Comparison of ENCODE assay signal across 8 cellular contexts in the genomic region with DNA sequence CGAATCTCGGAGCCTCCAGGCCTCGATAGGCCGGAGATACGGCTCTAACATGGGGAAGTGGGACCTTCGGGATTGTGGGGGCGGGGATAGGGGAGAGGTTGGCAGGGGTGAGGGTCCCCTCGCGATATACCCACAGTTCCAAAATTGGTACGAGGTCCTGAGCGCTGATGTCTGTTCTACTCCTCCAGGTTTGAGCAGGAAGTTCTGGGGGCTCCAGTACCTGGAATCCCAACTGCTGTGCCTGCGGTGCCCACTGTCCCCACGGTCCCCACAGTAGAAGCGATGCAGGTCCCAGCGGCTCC. TPM values are rescaled to one million over a fixed set of nuclear protein-coding genes. Genes with fewer than 3 reads are reported as not detected.
DNase-seq lines count a peak whose midpoint lies in the region; ATAC-seq lines count a peak whose summit lies in the region.

No MANE protein-coding gene starts in this region.

- H3K27ac ChIP-seq in temporal lobe (ENCODE audit: low read depth, low read length), result peak overlapping the region; percentile 70

- ATAC-seq in activated CD8-positive, alpha-beta T cell treated with anti-CD3 and anti-CD28 coated beads, Interleukin-2, amount 10 ng/mL, durations not matched to agents 7 days and 5 days, result no peak

- H3K36me3 Mint-ChIP-seq in activated CD4-positive, alpha-beta T cell treated with anti-CD3 and anti-CD28 coated beads, Interleukin-2, amount 10 ng/mL, durations not matched to agents 24 days and 14 days (ENCODE audit: low read depth), result peaks cover 38% of the 10 kb centered on the region
- peaks cover 43% of the 10 kb centered on the region for H3K36me3 Mint-ChIP-seq in activated CD8-positive, alpha-beta T cell treated with anti-CD3 and anti-CD28 coated beads, Interleukin-2, amount 10 ng/mL, durations not matched to agents 7 days and 5 days (ENCODE audit: low read depth)
- peaks cover 13 to 26% (median 17%) of the 10 kb centered on the region in 3 donors for H3K36me3 Mint-ChIP-seq in immature natural killer cell

- H3K27me3 Mint-ChIP-seq in activated CD4-positive, alpha-beta T cell treated with anti-CD3 and anti-CD28 coated beads, Interleukin-2, amount 10 ng/mL, durations not matched to agents 24 days and 14 days, result peaks cover 2% of the 10 kb centered on the region
- H3K27me3 Mint-ChIP-seq in activated CD8-positive, alpha-beta T cell treated with anti-CD3 and anti-CD28 coated beads, Interleukin-2, amount 10 ng/mL, durations not matched to agents 7 days and 5 days (ENCODE audit: low read depth), result no peaks in the 10 kb centered on the region
- peaks cover 5 to 8% (median 5%) of the 10 kb centered on the region in 3 donors for H3K27me3 Mint-ChIP-seq in immature natural killer cell (ENCODE audit: low read depth in 3 of 3)

- no peak for DNase-seq in activated CD4-positive, alpha-beta T cell treated with anti-CD3 and anti-CD28 coated beads, Interleukin-2, amount 10 ng/mL, durations not matched to agents 24 days and 14 days
- no peak for DNase-seq in activated CD4-positive, alpha-beta T cell treated with anti-CD3 and anti-CD28 coated beads for 48 hours
- no peak for DNase-seq in activated CD8-positive, alpha-beta T cell treated with anti-CD3 and anti-CD28 coated beads, Interleukin-2, amount 10 ng/mL, durations not matched to agents 7 days and 5 days
- DNase-seq in immature natural killer cell (no peak), cerebellar cortex (ENCODE audit: low spot score) (no peak), NCI-H1092 (lab: John Stamatoyannopoulos, UW) (no peak), KG1 (lab: John Stamatoyannopoulos, UW) (no peak)

- POLR2A ChIA-PET in activated CD8-positive, alpha-beta T cell treated with anti-CD3 and anti-CD28 coated beads, Interleukin-2, amount 10 ng/mL, durations not matched to agents 7 days and 5 days (lab: Charles Lee), result interaction anchor here (0.7 to 0.8 kb wide), 2 partner anchors 15 to 17 kb away, joined by 3 read pairs; a partner anchor contains a TSS

- CTCF ChIA-PET in activated CD8-positive, alpha-beta T cell treated with anti-CD3 and anti-CD28 coated beads, Interleukin-2, amount 10 ng/mL, durations not matched to agents 7 days and 5 days (lab: Charles Lee), result interaction anchor here (3.6 kb wide), 1 partner anchor 14 kb away, joined by 10 read pairs; a partner anchor contains a TSS

- peak overlapping the region; percentile 100 for H3K27ac Mint-ChIP-seq in activated CD4-positive, alpha-beta T cell treated with anti-CD3 and anti-CD28 coated beads, Interleukin-2, amount 10 ng/mL, durations not matched to agents 24 days and 14 days
- peak overlapping the region; percentile 96 for H3K27ac Mint-ChIP-seq in activated CD8-positive, alpha-beta T cell treated with anti-CD3 and anti-CD28 coated beads, Interleukin-2, amount 10 ng/mL, durations not matched to agents 7 days and 5 days
- peak overlapping the region; percentile 91 to 99 (median 98) for H3K27ac Mint-ChIP-seq in immature natural killer cell

- peaks cover 23% of the 10 kb centered on the region for H3K4me1 Mint-ChIP-seq in activated CD4-positive, alpha-beta T cell treated with anti-CD3 and anti-CD28 coated beads, Interleukin-2, amount 10 ng/mL, durations not matched to agents 24 days and 14 days
- peaks cover 22% of the 10 kb centered on the region for H3K4me1 Mint-ChIP-seq in activated CD8-positive, alpha-beta T cell treated with anti-CD3 and anti-CD28 coated beads, Interleukin-2, amount 10 ng/mL, durations not matched to agents 7 days and 5 days (ENCODE audit: low read depth)
- H3K4me1 Mint-ChIP-seq in immature natural killer cell, result peaks cover 23 to 36% of the 10 kb centered on the region in 2 donors

- intact Hi-C loops in activated CD4-positive, alpha-beta T cell treated with anti-CD3 and anti-CD28 coated beads, Interleukin-2, amount 10 ng/mL, durations not matched to agents 24 days and 14 days (cut with micrococcal nuclease), result loop anchor here (5.0 kb wide), 2 partner anchors 82 to 83 kb away; a partner anchor contains a TSS

- peak overlapping the region; percentile 99 for H3K4me3 Mint-ChIP-seq in activated CD4-positive, alpha-beta T cell treated with anti-CD3 and anti-CD28 coated beads, Interleukin-2, amount 10 ng/mL, durations not matched to agents 24 days and 14 days
- H3K4me3 Mint-ChIP-seq in activated CD8-positive, alpha-beta T cell treated with anti-CD3 and anti-CD28 coated beads, Interleukin-2, amount 10 ng/mL, durations not matched to agents 7 days and 5 days, result peak overlapping the region; percentile 93
- peak overlapping the region; percentile 95 to 100 (median 99) for H3K4me3 Mint-ChIP-seq in immature natural killer cell

- H3K9me3 Mint-ChIP-seq in activated CD4-positive, alpha-beta T cell treated with anti-CD3 and anti-CD28 coated beads, Interleukin-2, amount 10 ng/mL, durations not matched to agents 24 days and 14 days, result no peaks in the 10 kb centered on the region
- H3K9me3 Mint-ChIP-seq in activated CD8-positive, alpha-beta T cell treated with anti-CD3 and anti-CD28 coated beads, Interleukin-2, amount 10 ng/mL, durations not matched to agents 7 days and 5 days (ENCODE audit: insufficient read depth), result no peaks in the 10 kb centered on the region
- no peaks in the 10 kb centered on the region for H3K9me3 Mint-ChIP-seq in immature natural killer cell

RNA-seq across cellular contexts. Expression of a gene that starts 0.4 kb away (rescaled TPM):
- 114 and 115 TPM in 2 replicates for total RNA-seq in activated CD4-positive, alpha-beta T cell treated with anti-CD3 and anti-CD28 coated beads, Interleukin-2, amount 10 ng/mL, durations not matched to agents 24 days and 14 days
- 100 to 1,000 TPM; 118 to 119 TPM for total RNA-seq in activated CD8-positive, alpha-beta T cell treated with anti-CD3 and anti-CD28 coated beads, Interleukin-2, amount 10 ng/mL, durations not matched to agents 7 days and 5 days
- 10 to 100 TPM; 51.4 to 91.8 (median 72.7) TPM for polyA plus RNA-seq in immature natural killer cell
- 18.4 TPM for total RNA-seq in temporal lobe

RNA-seq across cellular contexts. Expression of a gene that starts 12.3 kb away (rescaled TPM):
- 0.93 and 1.1 TPM in 2 replicates for total RNA-seq in activated CD4-positive, alpha-beta T cell treated with anti-CD3 and anti-CD28 coated beads, Interleukin-2, amount 10 ng/mL, durations not matched to agents 24 days and 14 days
- total RNA-seq in activated CD8-positive, alpha-beta T cell treated with anti-CD3 and anti-CD28 coated beads, Interleukin-2, amount 10 ng/mL, durations not matched to agents 7 days and 5 days, result 1 to 10 TPM in 1 of 2 experiments, under 1 TPM in 1; 0.68 to 1.6 TPM
- polyA plus RNA-seq in immature natural killer cell, result under 1 TPM; 0.55 to 0.79 (median 0.68) TPM
- total RNA-seq in temporal lobe, result not detected

RNA-seq across cellular contexts. Expression of a gene that starts 16.7 kb away (rescaled TPM):
- total RNA-seq in activated CD4-positive, alpha-beta T cell treated with anti-CD3 and anti-CD28 coated beads, Interleukin-2, amount 10 ng/mL, durations not matched to agents 24 days and 14 days, result 45.8 TPM in 2 replicates
- 10 to 100 TPM; 53.3 to 62.3 TPM for total RNA-seq in activated CD8-positive, alpha-beta T cell treated with anti-CD3 and anti-CD28 coated beads, Interleukin-2, amount 10 ng/mL, durations not matched to agents 7 days and 5 days
- 1 to 10 TPM in 2 of 3 donors, under 1 TPM in 1; 0.98 to 7.5 (median 6.0) TPM for polyA plus RNA-seq in immature natural killer cell
- 3.4 TPM for total RNA-seq in temporal lobe

RNA-seq across cellular contexts. Expression of a gene that starts 18.8 kb away (rescaled TPM):
- total RNA-seq in activated CD4-positive, alpha-beta T cell treated with anti-CD3 and anti-CD28 coated beads, Interleukin-2, amount 10 ng/mL, durations not matched to agents 24 days and 14 days, result 451 and 472 TPM in 2 replicates
- 100 to 1,000 TPM; 471 to 518 TPM for total RNA-seq in activated CD8-positive, alpha-beta T cell treated with anti-CD3 and anti-CD28 coated beads, Interleukin-2, amount 10 ng/mL, durations not matched to agents 7 days and 5 days
- polyA plus RNA-seq in immature natural killer cell, result 1,000 to 10,000 TPM in 1 of 3 donors, 100 to 1,000 TPM in 2; 711 to 1,050 (median 736) TPM
- 102 TPM for total RNA-seq in temporal lobe

RNA-seq across cellular contexts. Expression of a gene that starts 37.0 kb away (rescaled TPM):
- 0.77 and 0.92 TPM in 2 replicates for total RNA-seq in activated CD4-positive, alpha-beta T cell treated with anti-CD3 and anti-CD28 coated beads, Interleukin-2, amount 10 ng/mL, durations not matched to agents 24 days and 14 days
- under 1 TPM; 0.63 to 0.82 TPM for total RNA-seq in activated CD8-positive, alpha-beta T cell treated with anti-CD3 and anti-CD28 coated beads, Interleukin-2, amount 10 ng/mL, durations not matched to agents 7 days and 5 days
- polyA plus RNA-seq in immature natural killer cell, result not detected
- total RNA-seq in temporal lobe, result not detected

Comparison
In these comparisons a context has a peak if more than half of its experiments do, and no peak if none do; other contexts are left out.
1. RNA of a gene that starts 16.7 kb away (total RNA-seq): 53.3 to 62.3 TPM in activated CD8-positive, alpha-beta T cell treated with anti-CD3 and anti-CD28 coated beads, Interleukin-2, amount 10 ng/mL, durations not matched to agents 7 days and 5 days and 45.8 TPM in activated CD4-positive, alpha-beta T cell treated with anti-CD3 and anti-CD28 coated beads, Interleukin-2, amount 10 ng/mL, durations not matched to agents 24 days and 14 days; 3.4 TPM in temporal lobe (single experiment); every median in the first group is over 10 times any median in the second.
2. Peak in every context shown above with its lines, with median percentiles within 50 percentile points of each other: H3K27ac Mint-ChIP-seq and H3K4me3 Mint-ChIP-seq.